In the genomic region with DNA sequence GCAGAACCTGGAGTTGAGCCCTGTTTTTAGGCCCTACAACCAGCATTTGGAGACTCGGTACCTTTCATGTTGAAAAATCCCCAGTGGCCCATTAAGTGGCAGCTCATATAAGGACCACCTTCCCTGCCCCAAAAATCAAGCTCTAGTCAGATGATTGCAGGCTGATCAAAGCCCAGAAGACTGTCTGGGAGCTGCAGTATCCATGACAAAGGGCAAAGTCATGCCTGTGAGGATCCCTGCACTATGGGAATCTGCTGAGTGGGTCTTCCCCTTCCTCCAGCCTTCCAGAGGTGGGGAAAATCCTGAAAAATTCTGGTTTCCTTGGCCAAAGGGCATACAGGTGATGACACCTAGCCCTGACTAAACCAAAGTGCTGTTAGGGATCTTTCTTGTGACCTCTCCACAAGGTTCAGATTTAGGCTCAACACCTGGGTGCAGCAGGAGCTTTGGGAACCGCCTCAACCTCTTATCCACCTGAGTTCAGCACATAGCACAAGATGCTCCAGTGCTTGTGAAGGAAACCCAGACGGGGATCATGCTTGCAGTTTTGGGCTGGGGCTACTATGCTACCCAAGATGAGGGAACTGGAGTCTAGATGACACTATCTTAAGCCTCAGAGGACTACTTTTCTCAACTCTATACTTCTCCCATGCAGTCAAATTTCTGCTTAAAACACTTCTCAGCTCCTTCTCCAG, we compare ENCODE assay signal across 8 cellular contexts. TPM values are rescaled to one million over a fixed set of nuclear protein-coding genes. Genes with fewer than 3 reads are reported as not detected.
DNase-seq lines count a peak whose midpoint lies in the region; ATAC-seq and TF ChIP-seq lines count a peak whose summit lies in the region.

No MANE protein-coding gene starts in this region.

- peaks cover 22% of the 10 kb centered on the region for H3K36me3 Mint-ChIP-seq in brain

- H3K4me1 ChIP-seq in HUES6 (ENCODE audit: control insufficient read depth, insufficient read depth, low read length) = peaks cover 19% of the 10 kb centered on the region
- peaks cover 54% of the 10 kb centered on the region for H3K4me1 ChIP-seq in mucosa of stomach (ENCODE audit: control insufficient read depth, insufficient read depth, low read length)

- POLR2A ChIA-PET in AG04450 (lab: Yijun Ruan, JAX) = interaction anchor here (1.4 to 2.3 kb wide), 3 partner anchors 56 to 156 kb away, joined by 3 to 9 read pairs (median 3); partner anchors contain the start of gene APBB1

- no peak for ATAC-seq in HG02759 (IDR thresholded peaks at IDR 0.05; ENCODE audit: unreplicated experiment)

- H3K4me3 Mint-ChIP-seq in brain = peak overlapping the region; percentile 83 to 87 (median 84)

- no peaks in the 10 kb centered on the region; the same call in 1 of the 2 replicates for H3K9me3 ChIP-seq in AG04450 (ENCODE audit: control insufficient read depth, insufficient read depth, low read length)
- no peaks in the 10 kb centered on the region for H3K9me3 ChIP-seq in HUES6 (ENCODE audit: control insufficient read depth, insufficient read depth, low read depth, low read length)
- no peaks in the 10 kb centered on the region for H3K9me3 ChIP-seq in mucosa of stomach (ENCODE audit: control insufficient read depth, low read length)

- no peak overlapping the region for H3K4me3 ChIP-seq in AG04450 (ENCODE audit: low read depth, low read length)
- H3K4me3 ChIP-seq in HUES6 (ENCODE audit: low read depth, low read length) = peak overlapping the region; percentile 78
- H3K4me3 ChIP-seq in mucosa of stomach (ENCODE audit: low read length) = no peak overlapping the region

- DNase-seq in AG04450 (ENCODE audit: low read depth, low spot score) (no peak), activated gamma-delta T cell (lab: John Stamatoyannopoulos, UW) (no peak), 8988T (no peak)
- no peak for DNase-seq in stimulated activated CD4-positive, alpha-beta T cell treated with anti-CD3 and anti-CD28 coated beads, Interleukin-15, amount 100 ng/mL, for 24 hours

- H3K4me1 Mint-ChIP-seq in brain = peaks cover 29% of the 10 kb centered on the region

- CTCF ChIA-PET in AG04450 (lab: Charles Lee) = interaction anchor here (0.8 to 5.0 kb wide), 2 partner anchors 86 to 97 kb away, joined by 3 to 44 read pairs; no protein-coding TSS in a partner anchor

- H3K27ac ChIP-seq in AG04450 (ENCODE audit: low read depth, low read length) (peak overlapping the region; percentile 59), HUES6 (ENCODE audit: low read depth, low read length) (no peak overlapping the region)

- H3K27me3 Mint-ChIP-seq in brain = peaks cover 3% of the 10 kb centered on the region

- peak overlapping the region; percentile 78 to 99 (median 97) for H3K27ac Mint-ChIP-seq in brain

- H3K9ac ChIP-seq in HUES6 (ENCODE audit: low read length) (no peak overlapping the region), mucosa of stomach (ENCODE audit: low read length) (peak overlapping the region; percentile 88)

- TF ChIP-seq CTCF in AG04450 (IDR thresholded peaks at IDR 0.05; ENCODE audit: low read depth, low read length) = no peak
- TF ChIP-seq CTCF in brain (conservative IDR thresholded peaks at IDR 0.05) = no peak

- H3K36me3 ChIP-seq in HUES6 (ENCODE audit: control insufficient read depth, insufficient read depth, low read length) (peaks cover 33% of the 10 kb centered on the region), mucosa of stomach (ENCODE audit: control insufficient read depth, insufficient read depth, low read length) (peaks cover 9% of the 10 kb centered on the region)

- H3K9me3 Mint-ChIP-seq in brain = no peaks in the 10 kb centered on the region

- H3K27me3 ChIP-seq in AG04450 (ENCODE audit: control insufficient read depth, insufficient read depth, low read length) (no peaks in the 10 kb centered on the region), HUES6 (ENCODE audit: control insufficient read depth, insufficient read depth, low read length) (peaks cover 5% of the 10 kb centered on the region; the same call in 1 of the 2 replicates), mucosa of stomach (ENCODE audit: control insufficient read depth, insufficient read depth, low read length) (no peaks in the 10 kb centered on the region)

RNA-seq across cellular contexts. Expression of gene TRIM3, which starts 1.2 kb away (rescaled TPM):
- polyA plus RNA-seq in AG04450 (2011; rRNA removed) = 10.5 and 11.7 TPM in 2 replicates
- polyA minus RNA-seq in AG04450 (2011; rRNA and poly(A)+ RNA removed) = 10.9 and 15.3 TPM in 2 replicates
- polyA plus RNA-seq in brain (ENCODE audit: insufficient read depth, low read depth, low replicate concordance) = 16.5 TPM

RNA-seq across cellular contexts. Expression of gene ARFIP2, which starts 6.2 kb away (rescaled TPM):
- polyA plus RNA-seq in AG04450 (2011; rRNA removed) = 79.1 and 88.2 TPM in 2 replicates
- polyA minus RNA-seq in AG04450 (2011; rRNA and poly(A)+ RNA removed) = 60.1 and 62.3 TPM in 2 replicates
- 45.9 TPM for polyA plus RNA-seq in brain (ENCODE audit: insufficient read depth, low read depth, low replicate concordance)

RNA-seq across cellular contexts. Expression of gene TIMM10B, which starts 6.3 kb away (rescaled TPM):
- polyA plus RNA-seq in AG04450 (2011; rRNA removed) = 26.7 and 33.1 TPM in 2 replicates
- 17.5 and 25.6 TPM in 2 replicates for polyA minus RNA-seq in AG04450 (2011; rRNA and poly(A)+ RNA removed)
- polyA plus RNA-seq in brain (ENCODE audit: insufficient read depth, low read depth, low replicate concordance) = 16.2 TPM

RNA-seq across cellular contexts. Expression of gene DNHD1, which starts 22.1 kb away (rescaled TPM):
- 2.2 and 3.1 TPM in 2 replicates for polyA plus RNA-seq in AG04450 (2011; rRNA removed)
- 8.4 and 8.9 TPM in 2 replicates for polyA minus RNA-seq in AG04450 (2011; rRNA and poly(A)+ RNA removed)
- 2.5 TPM for polyA plus RNA-seq in brain (ENCODE audit: insufficient read depth, low read depth, low replicate concordance)

RNA-seq across cellular contexts. Expression of gene HPX, which starts 34.2 kb away (rescaled TPM):
- polyA plus RNA-seq in AG04450 (2011; rRNA removed) = 0.32 and 0.67 TPM in 2 replicates
- polyA minus RNA-seq in AG04450 (2011; rRNA and poly(A)+ RNA removed) = 1.0 and 2.1 TPM in 2 replicates
- polyA plus RNA-seq in brain (ENCODE audit: insufficient read depth, low read depth, low replicate concordance) = 0.61 TPM
